23 cellular contexts compared by ENCODE assay signal in genomic region chr20:14612389-14612788, GRCh38.
DNase-seq lines count a peak whose midpoint lies in the region; ATAC-seq, FAIRE-seq and TF ChIP-seq lines count a peak whose summit lies in the region.
"Had no signal": no experiment of that assay in that cellular context is flagged by ENCODE, and none has a peak within 500 bp of the region (broad histone marks: within the 10 kb centered on the region; RNA-seq: fewer than 3 reads in every experiment).

No MANE protein-coding gene starts in this region.

- no peak overlapping the region for H3K4me2 ChIP-seq in HepG2 (ENCODE audit: low read depth, low read length)

- no peak overlapping the region for H3K9ac ChIP-seq in HepG2 (ENCODE audit: insufficient read depth, low read depth, low read length)

- intact Hi-C loops in HepG2 (cut with micrococcal nuclease; ENCODE audit: unreplicated experiment), result no loop called here

- TF ChIP-seq POLR2A in NB4 (IDR thresholded peaks at IDR 0.05; ENCODE audit: extremely low read depth, insufficient read length) (no peak), HepG2 (IDR thresholded peaks at IDR 0.05; ENCODE audit: insufficient read depth in 1 of 2, low read depth in 2 of 2, low read length in 2 of 2) (no peak)

- TF ChIP-seq EP300 in HepG2 (IDR thresholded peaks at IDR 0.05; ENCODE audit: low read depth in 2 of 2, low read length in 2 of 2) (no peak), HepG2 (CRISPR knock-in tag; IDR thresholded peaks at IDR 0.05; ENCODE audit: borderline replicate concordance) (no peak)

- WGBS in HepG2 (ENCODE audit: low lambda C conversion rate), result 2% methylated on average over 1 of the region's 1 CpG

- CTCF ChIA-PET in HepG2 (lab: Yijun Ruan, JAX; ENCODE audit: low intra/inter-chr PET ratio, low total read pairs), result no interaction called here

- FAIRE-seq in bronchial epithelial cell (lab: Jason Lieb, UNC) (no peak), HepG2 (lab: Jason Lieb, UNC) (no peak)
- FAIRE-seq: HTR-8/SVneo had no signal

- H3K4me1 ChIP-seq in HepG2 (ENCODE audit: insufficient read depth, low read length), result peaks cover 14% of the 10 kb centered on the region
- H3K4me1 ChIP-seq: esophagus muscularis mucosa, heart left ventricle had no signal

- no TSS peak for BruUV-seq in HepG2 (replicated peaks; lab: Mats Ljungman, UMichigan)

- TF ChIP-seq CTCF in NB4 (IDR thresholded peaks at IDR 0.05; ENCODE audit: low read depth, low read length), result no peak
- no peak for TF ChIP-seq CTCF in bronchial epithelial cell (IDR thresholded peaks at IDR 0.05; ENCODE audit: insufficient read depth, low read length, severe bottlenecking)
- no peak for TF ChIP-seq CTCF in HepG2 (CRISPR knock-in tag; IDR thresholded peaks at IDR 0.05)

- H3K27ac ChIP-seq in HepG2 (ENCODE audit: extremely low read length, insufficient read depth, low read length), result no peak overlapping the region
- H3K27ac ChIP-seq: esophagus muscularis mucosa, heart left ventricle, thoracic aorta, WERI-Rb-1 had no signal

- POLR2A ChIA-PET in HepG2 (lab: Yijun Ruan, JAX), result no interaction called here

- H3K79me2 ChIP-seq in HepG2 (ENCODE audit: insufficient read depth, low read length), result no peaks in the 10 kb centered on the region

- peak; percentile 6 for DNase-seq in GM03348 (ENCODE audit: low spot score)
- peak; percentile 37 for DNase-seq in NB4 (ENCODE audit: low read depth)
- peak; percentile 64 for DNase-seq in bronchial epithelial cell (ENCODE audit: low read depth)
- no peak for DNase-seq in HepG2 (ENCODE audit: low spot score)
- DNase-seq in T1000 (lab: John Stamatoyannopoulos, UW), result no peak
- no peak for DNase-seq in SKM-1 (lab: John Stamatoyannopoulos, UW; ENCODE audit: unreplicated experiment)
- DNase-seq: activated CD4-positive, alpha-beta T cell treated with anti-CD3 and anti-CD28 coated beads, Interleukin-2, amount 50 U/mL, for 4 hours; anterior cingulate cortex; DND-41; effector CD4-positive, alpha-beta T cell; heart left ventricle; NCI-H2029; NCI-H510A; right cardiac atrium; T-helper 1 cell; WERI-Rb-1 had no signal

- H3K9me3 ChIP-seq in HepG2 (ENCODE audit: low read length), result peaks cover 3% of the 10 kb centered on the region
- H3K9me3 ChIP-seq: esophagus muscularis mucosa, thoracic aorta had no signal

- no peaks in the 10 kb centered on the region for H4K20me1 ChIP-seq in HepG2 (ENCODE audit: insufficient read depth, low read length)

- H3K36me3 ChIP-seq in bronchial epithelial cell (ENCODE audit: control insufficient read depth, insufficient read depth, low read length), result no peaks in the 10 kb centered on the region
- no peaks in the 10 kb centered on the region for H3K36me3 ChIP-seq in HepG2 (replicated peaks in 1 of 2; ENCODE audit: control insufficient read depth in 1 of 2, insufficient read depth in 2 of 2, low read length in 2 of 2)
- H3K36me3 ChIP-seq: esophagus muscularis mucosa, heart left ventricle, thoracic aorta, WERI-Rb-1 had no signal

- H3K4me3 ChIP-seq in NB4 (ENCODE audit: low read depth, low read length) (no peak overlapping the region), bronchial epithelial cell (ENCODE audit: low read depth, low read length) (no peak overlapping the region), HepG2 (replicated peaks in 1 of 3; ENCODE audit: insufficient read depth in 1 of 3, low read depth in 2 of 3, low read length in 3 of 3) (no peak overlapping the region)
- H3K4me3 ChIP-seq: esophagus muscularis mucosa, heart left ventricle, lung, thoracic aorta had no signal

- no peak for ATAC-seq in HepG2
- no peak for ATAC-seq in HG03108 (IDR thresholded peaks at IDR 0.05; ENCODE audit: unreplicated experiment)
- ATAC-seq: heart left ventricle; right cardiac atrium; Right ventricle myocardium inferior; stimulated activated effector memory CD8-positive, alpha-beta T cell treated with anti-CD3 and anti-CD28 coated beads, Interleukin-12 subunit alpha, Interleukin-12 subunit beta, amount 100 ng/mL, for 72 hours had no signal

- in situ Hi-C loops in HepG2 (cut with HindIII; ENCODE audit: extremely low pct_ligation_motif_present, low pct_unique_long_range_greater_than_20kb), result no loop called here

- no peak for TF ChIP-seq RAD21 in HepG2 (CRISPR knock-in tag; IDR thresholded peaks at IDR 0.05)

- H2AFZ ChIP-seq in HepG2 (ENCODE audit: low read length), result no peak overlapping the region

- H3K27me3 ChIP-seq in bronchial epithelial cell (ENCODE audit: control insufficient read depth, insufficient read depth, low read length) (no peaks in the 10 kb centered on the region), HepG2 (ENCODE audit: control insufficient read depth in 1 of 2, insufficient read depth in 2 of 2, low read length in 2 of 2) (no peaks in the 10 kb centered on the region)
- H3K27me3 ChIP-seq: esophagus muscularis mucosa, heart left ventricle had no signal

TF ChIP-seq in HepG2, 621 proteins besides CTCF, POLR2A, EP300 and RAD21:
- no peak for TF ChIP-seq ZNF350 (CRISPR knock-in tag; IDR thresholded peaks at IDR 0.05; ENCODE audit: borderline replicate concordance, low read depth)
- TF ChIP-seq TEF (CRISPR knock-in tag; IDR thresholded peaks at IDR 0.05), result no peak
- 0 out of 2 replicates have a peak, but pooled peaks have one; percentile 8 for TF ChIP-seq ATF7 (IDR thresholded peaks at IDR 0.05)
- TF ChIP-seq ATF7 (CRISPR knock-in tag; IDR thresholded peaks at IDR 0.05), result no peak
- TF ChIP-seq ZNF546 (CRISPR knock-in tag; conservative IDR thresholded peaks at IDR 0.05), result no peak
- no peak for TF ChIP-seq ZNF367 (CRISPR knock-in tag; IDR thresholded peaks at IDR 0.05; ENCODE audit: borderline replicate concordance)
- no peak for TF ChIP-seq ARHGAP35 (CRISPR knock-in tag; IDR thresholded peaks at IDR 0.05; ENCODE audit: borderline replicate concordance)
- no peak for TF ChIP-seq MNT (IDR thresholded peaks at IDR 0.05)
- peak; percentile 90; the same call in 1 of the 2 replicates for TF ChIP-seq CEBPB (IDR thresholded peaks at IDR 0.05; ENCODE audit: borderline replicate concordance, low read depth, low read length)
- no peak for TF ChIP-seq ZNF576 (CRISPR knock-in tag; IDR thresholded peaks at IDR 0.05)
- TF ChIP-seq HES4 (CRISPR knock-in tag; IDR thresholded peaks at IDR 0.05; ENCODE audit: borderline replicate concordance), result no peak
- TF ChIP-seq SRSF9 (IDR thresholded peaks at IDR 0.05; ENCODE audit: borderline replicate concordance, insufficient read depth, low read depth, low read length, poor library complexity, severe bottlenecking), result no peak
- peak in 1 of 2 experiments; percentile 91; a peak in 2 of 4 replicates for TF ChIP-seq ATF4 (CRISPR knock-in tag; IDR thresholded peaks at IDR 0.05)

Comparison
In these comparisons a context has a peak if more than half of its experiments do, and no peak if none do; other contexts are left out.
1. DNase-seq: peak in GM03348 (single experiment), NB4 (single experiment) and bronchial epithelial cell (single experiment); none in HepG2 (single experiment), T1000 (single experiment) and SKM-1 (single experiment).